17 cellular contexts compared by ENCODE assay signal in the genomic region with DNA sequence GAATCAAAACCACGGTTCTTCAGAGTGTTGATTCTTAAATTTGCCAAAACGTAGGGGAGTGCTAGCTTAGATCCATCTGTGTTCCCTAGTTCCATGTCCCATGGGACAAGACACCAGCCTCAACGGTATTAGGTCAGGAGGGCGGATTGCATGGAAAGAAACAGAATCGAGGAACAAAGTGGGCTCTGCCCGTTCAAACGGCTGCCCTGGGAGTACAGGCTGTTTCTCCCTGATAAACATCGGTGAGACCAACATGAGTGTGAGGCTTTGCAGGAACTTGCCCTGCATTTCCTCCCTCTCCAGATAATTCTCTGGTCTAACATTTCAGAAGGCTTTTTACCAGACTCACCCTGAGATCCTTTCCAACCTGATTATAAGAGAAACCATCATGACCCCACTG.
DNase-seq lines count a peak whose midpoint lies in the region; ATAC-seq and TF ChIP-seq lines count a peak whose summit lies in the region.
"Had no signal": no experiment of that assay in that cellular context is flagged by ENCODE, and none has a peak within 500 bp of the region (broad histone marks: within the 10 kb centered on the region; RNA-seq: fewer than 3 reads in every experiment).

No MANE protein-coding gene starts in this region.

- CTCF ChIA-PET in CD8-positive, alpha-beta T cell (lab: Charles Lee): no interaction called here
- CTCF ChIA-PET in RWPE1 (lab: Yijun Ruan, JAX): interaction anchor here (0.5 to 0.7 kb wide), 2 partner anchors 135 to 164 kb away, joined by 3 read pairs; no protein-coding TSS in a partner anchor

- no peak overlapping the region for H3K4me3 ChIP-seq in CD8-positive, alpha-beta T cell (ENCODE audit: low read depth, low read length)
- H3K4me3 ChIP-seq in endodermal cell (ENCODE audit: low read length) (no peak overlapping the region), neural progenitor cell (no peak overlapping the region)
- H3K4me3 ChIP-seq: MG63, right atrium auricular region, upper lobe of right lung had no signal

- intact Hi-C loops in CD8-positive, alpha-beta T cell (cut with DNase I, micrococcal nuclease): no loop called here

- no peak overlapping the region for H2AFZ ChIP-seq in neural progenitor cell (replicated peaks)

- H3K9ac ChIP-seq in endodermal cell (ENCODE audit: extremely low read depth, low read length, poor library complexity, severe bottlenecking): no peak overlapping the region
- no peak overlapping the region for H3K9ac ChIP-seq in neural progenitor cell

- no peaks in the 10 kb centered on the region for H3K9me3 ChIP-seq in CD8-positive, alpha-beta T cell (ENCODE audit: low read length)
- H3K9me3 ChIP-seq in endodermal cell (ENCODE audit: control insufficient read depth, low read length) (no peaks in the 10 kb centered on the region), neural progenitor cell (ENCODE audit: low read depth) (no peaks in the 10 kb centered on the region)
- H3K9me3 ChIP-seq: MG63, right atrium auricular region, upper lobe of right lung had no signal

- WGBS in endodermal cell (ENCODE audit: insufficient coverage in 1 of 2, insufficient read length in 1 of 2), 2 experiments: 91 to 96% methylated on average over 8 of the region's 8 CpGs

- H3K27ac Mint-ChIP-seq in CD8-positive, alpha-beta T cell: no peak overlapping the region
- H3K27ac Mint-ChIP-seq in endodermal cell (peak overlapping the region; percentile 22), neural progenitor cell (peak overlapping the region; percentile 27)
- H3K27ac Mint-ChIP-seq: natural killer cell, T-helper 17 cell had no signal

- H3K9me3 Mint-ChIP-seq in CD8-positive, alpha-beta T cell: no peaks in the 10 kb centered on the region
- H3K9me3 Mint-ChIP-seq in endodermal cell (no peaks in the 10 kb centered on the region), neural progenitor cell (peaks cover 12% of the 10 kb centered on the region)
- H3K9me3 Mint-ChIP-seq: natural killer cell had no signal

- no peaks in the 10 kb centered on the region for H3K36me3 Mint-ChIP-seq in CD8-positive, alpha-beta T cell
- H3K36me3 Mint-ChIP-seq in endodermal cell (ENCODE audit: low read depth): peaks cover 67% of the 10 kb centered on the region
- peaks cover 49% of the 10 kb centered on the region for H3K36me3 Mint-ChIP-seq in neural progenitor cell
- H3K36me3 Mint-ChIP-seq: natural killer cell had no signal

- H3K4me2 ChIP-seq in neural progenitor cell: no peak overlapping the region

- H3K36me3 ChIP-seq in CD8-positive, alpha-beta T cell (ENCODE audit: insufficient read depth, low read length): no peaks in the 10 kb centered on the region
- peaks cover 64% of the 10 kb centered on the region for H3K36me3 ChIP-seq in endodermal cell (ENCODE audit: control insufficient read depth, insufficient read depth, low read length)
- no peaks in the 10 kb centered on the region for H3K36me3 ChIP-seq in neural progenitor cell
- H3K36me3 ChIP-seq: right atrium auricular region had no signal

- H4K20me1 ChIP-seq in neural progenitor cell (ENCODE audit: low read depth): peaks cover 38% of the 10 kb centered on the region

- DNase-seq in CD8-positive, alpha-beta T cell: no peak
- no peak for DNase-seq in RWPE1 (ENCODE audit: low spot score)
- DNase-seq in endodermal cell: no peak
- DNase-seq in neural progenitor cell (ENCODE audit: low spot score): no peak
- no peak for DNase-seq in islet precursor cell
- DNase-seq in NCI-H187 (lab: John Stamatoyannopoulos, UW): no peak
- DNase-seq: MG63; natural killer cell; NCI-H2029 treated with DMSO at 0.1 percent for 48 hours; NCI-H69; RPMI8226; stimulated activated CD4-positive, alpha-beta T cell treated with anti-CD3 and anti-CD28 coated beads, Interleukin-1b, Interleukin-23, amount 100 ng/mL, for 48 hours; T-helper 17 cell; upper lobe of right lung had no signal

- POLR2A ChIA-PET in CD8-positive, alpha-beta T cell (lab: Charles Lee): no interaction called here
- POLR2A ChIA-PET in RWPE1 (lab: Yijun Ruan, JAX; ENCODE audit: low non-redundant PET): no interaction called here

- H3F3A ChIP-seq in neural progenitor cell (ENCODE audit: low read depth): peaks cover 12% of the 10 kb centered on the region

- H3K4me1 ChIP-seq in CD8-positive, alpha-beta T cell (ENCODE audit: insufficient read depth, low read length): no peaks in the 10 kb centered on the region
- H3K4me1 ChIP-seq in endodermal cell (ENCODE audit: control insufficient read depth, insufficient read depth, low read length) (peaks cover 6% of the 10 kb centered on the region), neural progenitor cell (peaks cover 16% of the 10 kb centered on the region)

- peak overlapping the region; percentile 48 for H3K4me3 Mint-ChIP-seq in CD8-positive, alpha-beta T cell
- H3K4me3 Mint-ChIP-seq in endodermal cell (no peak overlapping the region), neural progenitor cell (no peak overlapping the region)
- H3K4me3 Mint-ChIP-seq: natural killer cell, T-helper 17 cell had no signal

- no peak for ATAC-seq in CD8-positive, alpha-beta T cell
- ATAC-seq in GM21390 (IDR thresholded peaks at IDR 0.05; ENCODE audit: unreplicated experiment) (no peak), GM21786 (IDR thresholded peaks at IDR 0.05; ENCODE audit: unreplicated experiment) (no peak)
- ATAC-seq: natural killer cell, T-helper 17 cell, upper lobe of right lung had no signal

- H3K79me2 ChIP-seq in neural progenitor cell (ENCODE audit: low read depth): peaks cover 29% of the 10 kb centered on the region

- TF ChIP-seq CTCF in CD8-positive, alpha-beta T cell (IDR thresholded peaks at IDR 0.05): no peak
- no peak for TF ChIP-seq CTCF in RWPE1 (conservative IDR thresholded peaks at IDR 0.05; ENCODE audit: low read depth)
- no peak for TF ChIP-seq CTCF in endodermal cell (conservative IDR thresholded peaks at IDR 0.05)
- TF ChIP-seq CTCF in neural progenitor cell (IDR thresholded peaks at IDR 0.05): no peak

- no peaks in the 10 kb centered on the region for H3K4me1 Mint-ChIP-seq in CD8-positive, alpha-beta T cell (ENCODE audit: low read depth)
- H3K4me1 Mint-ChIP-seq in endodermal cell (peaks cover 22% of the 10 kb centered on the region), neural progenitor cell (peaks cover 30% of the 10 kb centered on the region)
- H3K4me1 Mint-ChIP-seq: natural killer cell, T-helper 17 cell had no signal

- no peak overlapping the region for H3K27ac ChIP-seq in CD8-positive, alpha-beta T cell (ENCODE audit: low read depth, low read length)
- peak overlapping the region; percentile 86 for H3K27ac ChIP-seq in RWPE1
- no peak overlapping the region for H3K27ac ChIP-seq in endodermal cell (ENCODE audit: low read depth, low read length)
- H3K27ac ChIP-seq in neural progenitor cell: no peak overlapping the region
- H3K27ac ChIP-seq: right atrium auricular region, upper lobe of right lung had no signal

- H3K27me3 Mint-ChIP-seq in CD8-positive, alpha-beta T cell (ENCODE audit: low read depth): peaks cover 24% of the 10 kb centered on the region
- H3K27me3 Mint-ChIP-seq in endodermal cell (ENCODE audit: insufficient read depth): no peaks in the 10 kb centered on the region
- H3K27me3 Mint-ChIP-seq in neural progenitor cell (ENCODE audit: insufficient read depth, low read depth): peaks cover 12% of the 10 kb centered on the region

- no peaks in the 10 kb centered on the region for H3K27me3 ChIP-seq in CD8-positive, alpha-beta T cell (ENCODE audit: insufficient read depth, low read length)
- no peaks in the 10 kb centered on the region for H3K27me3 ChIP-seq in endodermal cell (ENCODE audit: control insufficient read depth, insufficient read depth, low read length, poor library complexity, severe bottlenecking)
- no peaks in the 10 kb centered on the region for H3K27me3 ChIP-seq in neural progenitor cell
- H3K27me3 ChIP-seq: MG63, right atrium auricular region, upper lobe of right lung had no signal
